ENCODE assay signal across 1 cellular context in genomic region chr2:208311954-208312353, GRCh38.
TF ChIP-seq lines count a peak whose summit lies in the region.

No MANE protein-coding gene starts in this region.

TF ChIP-seq in GM12878, 131 proteins besides CTCF, POLR2A, EP300 and RAD21 (continued from another document):
- TF ChIP-seq IRF3 (IDR thresholded peaks at IDR 0.05), result no peak
- no peak for TF ChIP-seq PRDM15 (CRISPR knock-in tag; IDR thresholded peaks at IDR 0.05)
